ENCODE assay signal across 32 cellular contexts in the genomic region with DNA sequence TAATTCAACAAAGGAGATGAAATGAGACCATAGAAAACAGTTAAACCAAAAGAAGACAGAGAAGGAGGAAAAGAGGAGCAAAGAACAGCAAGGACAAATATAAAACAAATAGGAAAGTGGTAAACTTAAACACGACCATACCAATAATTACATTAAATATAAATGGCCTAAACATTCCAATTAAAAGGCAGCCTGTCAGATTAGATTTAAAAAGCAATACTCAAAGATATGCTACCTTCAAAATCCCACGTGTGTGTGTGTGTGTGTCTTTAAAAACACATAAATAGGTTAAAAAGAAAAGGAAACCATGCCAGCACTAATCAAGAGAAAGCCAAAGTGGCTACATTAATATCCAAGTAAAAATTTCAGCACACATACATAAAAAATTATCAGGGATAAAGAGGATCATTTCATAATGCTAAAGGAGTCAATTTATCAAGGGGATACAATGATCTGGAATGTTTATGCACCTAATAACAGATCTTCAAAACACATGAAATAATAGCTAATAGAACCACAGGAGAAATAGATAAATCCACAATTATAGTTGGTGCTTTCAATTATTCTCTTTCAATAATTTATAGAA.
"Had no signal": no experiment of that assay in that cellular context is flagged by ENCODE, and none has a peak within 500 bp of the region (broad histone marks: within the 10 kb centered on the region; RNA-seq: fewer than 3 reads in every experiment).

No MANE protein-coding gene starts in this region.

- H3K27me3 ChIP-seq: adrenal gland, ascending aorta, body of pancreas, brain microvascular endothelial cell, breast epithelium, cardiac muscle cell had no signal

- DNase-seq: activated effector memory CD4-positive, alpha-beta T cell treated with anti-CD3 and anti-CD28 coated beads, Interleukin-2, amount 50 U/mL, for 16 hours; activated effector memory CD4-positive, alpha-beta T cell treated with Interleukin-2 at 50 U/mL for 16 hours; activated gamma-delta T cell; activated gamma-delta T cell treated with Interleukin-2 at 50 U/mL for 16 hours; activated naive CD4-positive, alpha-beta T cell; activated naive CD4-positive, alpha-beta T cell treated with anti-CD3 and anti-CD28 coated beads for 36 hours; activated naive CD4-positive, alpha-beta T cell treated with anti-CD3 and anti-CD28 coated beads, Interleukin-2, amount 10 ng/mL, durations not matched to agents 7 days and 5 days; activated naive CD4-positive, alpha-beta T cell treated with anti-CD3 and anti-CD28 coated beads, Interleukin-2, amount 50 U/mL, for 16 hours; activated naive CD4-positive, alpha-beta T cell treated with Interleukin-2 at 50 U/mL for 16 hours; activated naive CD8-positive, alpha-beta T cell treated with anti-CD3 and anti-CD28 coated beads for 36 hours; activated naive CD8-positive, alpha-beta T cell treated with anti-CD3 and anti-CD28 coated beads, Interleukin-2, amount 10 ng/mL, durations not matched to agents 7 days and 5 days; activated naive CD8-positive, alpha-beta T cell treated with anti-CD3 and anti-CD28 coated beads, Interleukin-2, amount 50 U/mL, for 24 hours; activated T-cell treated with anti-CD3 and anti-CD28 coated beads, Interleukin-2, amount 50 U/mL, for 4 hours; activated T-cell treated with anti-CD3 and anti-CD28 coated beads, Interleukin-2, amount 50 U/mL, for 48 hours; activated T-cell treated with anti-CD3 and anti-CD28 coated beads, Interleukin-2, amount 50 U/mL, for 72 hours; adrenal gland; amniotic stem cell; amygdala; anterior cingulate cortex; aorta; body of pancreas; brain microvascular endothelial cell; caudate nucleus; central memory CD4-positive, alpha-beta T cell; cerebellar nuclear complex had no signal

- H3K4me1 ChIP-seq: adrenal gland, ascending aorta, body of pancreas, breast epithelium had no signal

- H3K9me3 ChIP-seq: adrenal gland, ascending aorta had no signal

- FAIRE-seq: astrocyte, bronchial epithelial cell had no signal

- ATAC-seq: activated naive CD4-positive, alpha-beta T cell treated with anti-CD3 and anti-CD28 coated beads, Interleukin-2, amount 50 U/mL, for 72 hours; activated naive CD8-positive, alpha-beta T cell treated with anti-CD3 and anti-CD28 coated beads, Interleukin-2, amount 50 U/mL, for 24 hours; activated T-cell treated with anti-CD3 and anti-CD28 coated beads, Interleukin-2, amount 50 U/mL, for 4 hours; activated T-cell treated with anti-CD3 and anti-CD28 coated beads, Interleukin-2, amount 50 U/mL, for 72 hours; activated T-helper 17 cell treated with anti-CD3 and anti-CD28 coated beads, Interleukin-2, amount 50 U/mL, for 72 hours; body of pancreas had no signal

- H3K27ac ChIP-seq: adrenal gland, ascending aorta, body of pancreas, brain microvascular endothelial cell, breast epithelium, cardiac muscle cell had no signal

- H3K36me3 ChIP-seq: adrenal gland, ascending aorta, brain microvascular endothelial cell, breast epithelium, cardiac muscle cell had no signal

- H3K4me3 ChIP-seq: adrenal gland, ascending aorta, body of pancreas, breast epithelium, cardiac muscle cell had no signal
